ENCODE assay signal across 7 cellular contexts in genomic region chr21:28931708-28932372, GRCh38.
DNase-seq lines count a peak whose midpoint lies in the region; ATAC-seq and TF ChIP-seq lines count a peak whose summit lies in the region.
"Not testable (repeated sequence)": the region's sequence is repeated elsewhere in the genome, so short reads cannot be mapped to it uniquely, and the experiment has no call there.

No MANE protein-coding gene starts in this region.

- CTCF ChIA-PET in CD4-positive, alpha-beta memory T cell (lab: Charles Lee; ENCODE audit: partially characterized antibody) = interaction anchor here (1.0 to 2.3 kb wide), 3 partner anchors 8 to 187 kb away, joined by 4 to 7 read pairs (median 4); a partner anchor contains a TSS
- CTCF ChIA-PET in activated CD8-positive, alpha-beta T cell treated with anti-CD3 and anti-CD28 coated beads for 36 hours (lab: Charles Lee) = interaction anchor here (0.9 to 1.6 kb wide), 7 partner anchors 8 to 415 kb away, joined by 3 to 5 read pairs (median 3); no protein-coding TSS in a partner anchor

- not testable (repeated sequence) for H3K4me1 ChIP-seq in CD4-positive, alpha-beta memory T cell (ENCODE audit: insufficient read depth, low read length); liver (ENCODE audit: control insufficient read depth in 4 of 4, insufficient read depth in 4 of 4, low read length in 3 of 4)
- H3K4me1 ChIP-seq in KMS-11 (ENCODE audit: low read depth, poor library complexity, severe bottlenecking) = peaks cover 33% of the 10 kb centered on the region

- H3K27ac Mint-ChIP-seq in CD4-positive, alpha-beta memory T cell = peak overlapping the region in 4 of 7 donors; percentile 2 to 75 (median 49)
- H3K27ac Mint-ChIP-seq in T-helper 2 cell treated with Interferon-gamma antibody and Interleukin-4, amounts not matched to agents 5 μg/mL and 100 μg/mL, for 36 hours = peak overlapping the region; percentile 16
- peak overlapping the region; percentile 48 for H3K27ac Mint-ChIP-seq in activated CD8-positive, alpha-beta T cell treated with anti-CD3 and anti-CD28 coated beads for 36 hours
- peak overlapping the region; percentile 51 for H3K27ac Mint-ChIP-seq in activated naive CD4-positive, alpha-beta T cell treated with anti-CD3 and anti-CD28 coated beads, Interleukin-2, amount 50 U/mL, for 24 hours
- H3K27ac Mint-ChIP-seq in immature natural killer cell = peak overlapping the region in 5 of 6 donors; percentile 44 to 68 (median 55)

- not testable (repeated sequence) for TF ChIP-seq RAD21 in liver (IDR thresholded peaks at IDR 0.05)

- WGBS in liver = 72% methylated on average over 6 of the region's 6 CpGs

- H3K9ac ChIP-seq in KMS-11 = not testable (repeated sequence)
- peak overlapping the region in 1 of 2 donors; percentile 22 for H3K9ac ChIP-seq in liver (ENCODE audit: low read depth in 1 of 2, low read length in 2 of 2)

- H4K20me1 ChIP-seq in KMS-11 (ENCODE audit: insufficient read depth) = not testable (repeated sequence)

- intact Hi-C loops in CD4-positive, alpha-beta memory T cell (cut with micrococcal nuclease); activated CD8-positive, alpha-beta T cell treated with anti-CD3 and anti-CD28 coated beads for 36 hours (cut with micrococcal nuclease): not testable (repeated sequence)

- ATAC-seq in activated CD8-positive, alpha-beta T cell treated with anti-CD3 and anti-CD28 coated beads for 36 hours = not testable (repeated sequence)

- H3K9me3 Mint-ChIP-seq in CD4-positive, alpha-beta memory T cell; T-helper 2 cell treated with Interferon-gamma antibody and Interleukin-4, amounts not matched to agents 5 μg/mL and 100 μg/mL, for 36 hours; activated CD8-positive, alpha-beta T cell treated with anti-CD3 and anti-CD28 coated beads for 36 hours; activated naive CD4-positive, alpha-beta T cell treated with anti-CD3 and anti-CD28 coated beads, Interleukin-2, amount 50 U/mL, for 24 hours; immature natural killer cell: not testable (repeated sequence)

- H3K4me1 Mint-ChIP-seq in CD4-positive, alpha-beta memory T cell; T-helper 2 cell treated with Interferon-gamma antibody and Interleukin-4, amounts not matched to agents 5 μg/mL and 100 μg/mL, for 36 hours (ENCODE audit: low read depth); activated CD8-positive, alpha-beta T cell treated with anti-CD3 and anti-CD28 coated beads for 36 hours (ENCODE audit: low read depth); activated naive CD4-positive, alpha-beta T cell treated with anti-CD3 and anti-CD28 coated beads, Interleukin-2, amount 50 U/mL, for 24 hours; immature natural killer cell: not testable (repeated sequence)

- H3K27me3 ChIP-seq in CD4-positive, alpha-beta memory T cell (ENCODE audit: insufficient read depth, low read length); KMS-11 (ENCODE audit: insufficient read depth, low read depth); liver (ENCODE audit: control insufficient read depth in 4 of 4, insufficient read depth in 4 of 4, low read length in 3 of 4): not testable (repeated sequence)

- peak overlapping the region; percentile 41 for H3K4me2 ChIP-seq in KMS-11

- not testable (repeated sequence) for TF ChIP-seq CTCF in KMS-11 (conservative IDR thresholded peaks at IDR 0.05; ENCODE audit: low read depth, low read length); activated CD8-positive, alpha-beta T cell treated with anti-CD3 and anti-CD28 coated beads for 36 hours (IDR thresholded peaks at IDR 0.05); liver (IDR thresholded peaks at IDR 0.05; ENCODE audit: low read depth, low read length, missing input control)

- H3K27me3 Mint-ChIP-seq in CD4-positive, alpha-beta memory T cell; T-helper 2 cell treated with Interferon-gamma antibody and Interleukin-4, amounts not matched to agents 5 μg/mL and 100 μg/mL, for 36 hours (ENCODE audit: low read depth); activated CD8-positive, alpha-beta T cell treated with anti-CD3 and anti-CD28 coated beads for 36 hours; activated naive CD4-positive, alpha-beta T cell treated with anti-CD3 and anti-CD28 coated beads, Interleukin-2, amount 50 U/mL, for 24 hours; immature natural killer cell (ENCODE audit: low read depth in 3 of 3): not testable (repeated sequence)

- not testable (repeated sequence) for H3K9me3 ChIP-seq in CD4-positive, alpha-beta memory T cell (ENCODE audit: control insufficient read depth in 1 of 2, low read length in 2 of 2); liver (ENCODE audit: control insufficient read depth in 4 of 4, low read length in 3 of 4)

- POLR2A ChIA-PET in CD4-positive, alpha-beta memory T cell (lab: Charles Lee; ENCODE audit: partially characterized antibody) = not testable (repeated sequence)
- POLR2A ChIA-PET in activated CD8-positive, alpha-beta T cell treated with anti-CD3 and anti-CD28 coated beads for 36 hours (lab: Charles Lee) = interaction anchor here (0.6 kb wide), 1 partner anchor 178 kb away, joined by 3 read pairs; no protein-coding TSS in a partner anchor

- not testable (repeated sequence) for H2AFZ ChIP-seq in KMS-11 (ENCODE audit: low read depth)

- not testable (repeated sequence) for DNase-seq in CD4-positive, alpha-beta memory T cell; T-helper 2 cell treated with Interferon-gamma antibody and Interleukin-4, amounts not matched to agents 5 μg/mL and 100 μg/mL, for 36 hours (ENCODE audit: low spot score); activated CD8-positive, alpha-beta T cell treated with anti-CD3 and anti-CD28 coated beads for 36 hours; immature natural killer cell

- peaks cover 41% of the 10 kb centered on the region for H3K36me3 ChIP-seq in CD4-positive, alpha-beta memory T cell (ENCODE audit: insufficient read depth, low read length)
- not testable (repeated sequence) for H3K36me3 ChIP-seq in KMS-11 (ENCODE audit: insufficient read depth)
- H3K36me3 ChIP-seq in liver (ENCODE audit: control insufficient read depth in 4 of 4, insufficient read depth in 3 of 4, low read depth in 1 of 4, low read length in 3 of 4) = peaks cover 4 to 29% (median 20%) of the 10 kb centered on the region in 4 donors

- H3K27ac ChIP-seq in CD4-positive, alpha-beta memory T cell (ENCODE audit: low read depth, low read length); liver (ENCODE audit: low read depth in 1 of 2, low read length in 2 of 2): not testable (repeated sequence)
- H3K27ac ChIP-seq in KMS-11 = peak overlapping the region; percentile 38; the same call in 1 of the 2 replicates

- H3K4me3 ChIP-seq in CD4-positive, alpha-beta memory T cell (ENCODE audit: low read length in 2 of 2); KMS-11 (IDR thresholded peaks at IDR 0.05; ENCODE audit: insufficient read depth, low read depth, low read length); liver (ENCODE audit: low read depth in 1 of 3, low read length in 3 of 3): not testable (repeated sequence)

- not testable (repeated sequence) for H3K4me3 Mint-ChIP-seq in CD4-positive, alpha-beta memory T cell; T-helper 2 cell treated with Interferon-gamma antibody and Interleukin-4, amounts not matched to agents 5 μg/mL and 100 μg/mL, for 36 hours; activated CD8-positive, alpha-beta T cell treated with anti-CD3 and anti-CD28 coated beads for 36 hours; activated naive CD4-positive, alpha-beta T cell treated with anti-CD3 and anti-CD28 coated beads, Interleukin-2, amount 50 U/mL, for 24 hours; immature natural killer cell

- H3K36me3 Mint-ChIP-seq in CD4-positive, alpha-beta memory T cell = peaks cover 47 to 56% of the 10 kb centered on the region in 2 donors
- peaks cover 35% of the 10 kb centered on the region for H3K36me3 Mint-ChIP-seq in T-helper 2 cell treated with Interferon-gamma antibody and Interleukin-4, amounts not matched to agents 5 μg/mL and 100 μg/mL, for 36 hours (ENCODE audit: low read depth)
- H3K36me3 Mint-ChIP-seq in activated CD8-positive, alpha-beta T cell treated with anti-CD3 and anti-CD28 coated beads for 36 hours (ENCODE audit: low read depth) = peaks cover 31% of the 10 kb centered on the region
- H3K36me3 Mint-ChIP-seq in activated naive CD4-positive, alpha-beta T cell treated with anti-CD3 and anti-CD28 coated beads, Interleukin-2, amount 50 U/mL, for 24 hours = peaks cover 22% of the 10 kb centered on the region
- peaks cover 22 to 57% (median 26%) of the 10 kb centered on the region in 3 donors for H3K36me3 Mint-ChIP-seq in immature natural killer cell

- H3K79me2 ChIP-seq in KMS-11 (ENCODE audit: insufficient read depth, low read depth) = not testable (repeated sequence)

TF ChIP-seq in liver, 16 proteins besides CTCF, POLR2A, EP300 and RAD21:
- TF ChIP-seq HNF4G (IDR thresholded peaks at IDR 0.05) = peak; percentile 33
